ENCODE assay signal across 1 cellular context in genomic region chr2:136101042-136101441, GRCh38.
A peak's percentile ranks its signal among the peaks of the same experiment; 100 is the strongest.
TF ChIP-seq lines count a peak whose summit lies in the region.

No MANE protein-coding gene starts in this region.

TF ChIP-seq in K562, 482 proteins besides CTCF, POLR2A, EP300 and RAD21:
- TF ChIP-seq RBM25 (IDR thresholded peaks at IDR 0.05; ENCODE audit: low read depth, low read length, severe bottlenecking) (peak; percentile 58), KLF13 (tag; IDR thresholded peaks at IDR 0.05; ENCODE audit: borderline replicate concordance, low read depth) (no peak)
TF ChIP-seq in K562: peak in this region for 1.
